ENCODE assay signal across 8 cellular contexts in genomic region chr2:101252408-101253012, GRCh38. TPM values are rescaled to one million over a fixed set of nuclear protein-coding genes. Genes with fewer than 3 reads are reported as not detected.
DNase-seq lines count a peak whose midpoint lies in the region; ATAC-seq and TF ChIP-seq lines count a peak whose summit lies in the region.

CNOT11 (plus strand) TSS chr2:101252886; CDS start chr2:101252965, 79 bp downstream.

- H3K4me1 ChIP-seq in right cardiac atrium (ENCODE audit: control insufficient read depth, insufficient read depth, low read length) (peaks cover 5% of the 10 kb centered on the region), vagina (peaks cover 30% of the 10 kb centered on the region)

- intact Hi-C loops in right cardiac atrium (cut with DNase I) = no loop called here
- intact Hi-C loops in vagina (cut with DNase I) = loop anchor here (10.0 kb wide), 1 partner anchor 52 kb away; the partner anchor contains the start of gene RNF149

- H3K9me3 ChIP-seq in right cardiac atrium (ENCODE audit: control insufficient read depth, low read length) = no peaks in the 10 kb centered on the region
- H3K9me3 ChIP-seq in vagina = no peaks in the 10 kb centered on the region

- H3K36me3 ChIP-seq in vagina = no peaks in the 10 kb centered on the region

- peak in 1 of 2 donors; percentile 48 for TF ChIP-seq POLR2A in vagina (IDR thresholded peaks at IDR 0.05)

- H3K27me3 ChIP-seq in right cardiac atrium (ENCODE audit: control insufficient read depth, insufficient read depth) (no peaks in the 10 kb centered on the region), vagina (no peaks in the 10 kb centered on the region)

- H3K4me3 ChIP-seq in right cardiac atrium (ENCODE audit: low read length) = peak within 1 kb of the TSS; percentile 80
- peak within 1 kb of the TSS; percentile 76 to 87 for H3K4me3 ChIP-seq in vagina

- TF ChIP-seq CTCF in vagina (IDR thresholded peaks at IDR 0.05) = no peak

- peak; percentile 75 to 89 for DNase-seq in NCI-H187 (lab: John Stamatoyannopoulos, UW)
- peak; percentile 97 to 99 (median 99) for DNase-seq in T-helper 2 cell
- DNase-seq in right cardiac atrium = peak; percentile 100
- DNase-seq in putamen (ENCODE audit: low spot score) = peak; percentile 97
- peak; percentile 96 to 97 for DNase-seq in vagina (ENCODE audit: extremely low spot score in 2 of 2)

- peak; percentile 86 for ATAC-seq in GM18498 (IDR thresholded peaks at IDR 0.05; ENCODE audit: unreplicated experiment)
- peak; percentile 77 for ATAC-seq in HG02938 (IDR thresholded peaks at IDR 0.05; ENCODE audit: unreplicated experiment)
- ATAC-seq in right cardiac atrium = peak; percentile 96 to 97

- WGBS in right cardiac atrium = under 1% methylated on average over 63 of the region's 63 CpGs

- H3K27ac ChIP-seq in angular gyrus (ENCODE audit: low read depth, low read length) (peak within 1 kb of the TSS; percentile 67), right cardiac atrium (ENCODE audit: low read length) (peak within 1 kb of the TSS; percentile 82), vagina (peak within 1 kb of the TSS; percentile 89)

RNA-seq across cellular contexts. Expression of gene CNOT11, which starts in this region (rescaled TPM):
- total RNA-seq in right cardiac atrium (10 to 100 TPM; 38.8 to 60.5 (median 43.5) TPM), vagina (20.1 TPM)
- 26.0 TPM for polyA plus RNA-seq in right cardiac atrium

Comparison
In these comparisons a context has a peak if more than half of its experiments do, and no peak if none do; other contexts are left out.
1. Peak in every context shown above with its lines: DNase-seq, ATAC-seq, H3K4me3 ChIP-seq and H3K27ac ChIP-seq.